In the genomic region with DNA sequence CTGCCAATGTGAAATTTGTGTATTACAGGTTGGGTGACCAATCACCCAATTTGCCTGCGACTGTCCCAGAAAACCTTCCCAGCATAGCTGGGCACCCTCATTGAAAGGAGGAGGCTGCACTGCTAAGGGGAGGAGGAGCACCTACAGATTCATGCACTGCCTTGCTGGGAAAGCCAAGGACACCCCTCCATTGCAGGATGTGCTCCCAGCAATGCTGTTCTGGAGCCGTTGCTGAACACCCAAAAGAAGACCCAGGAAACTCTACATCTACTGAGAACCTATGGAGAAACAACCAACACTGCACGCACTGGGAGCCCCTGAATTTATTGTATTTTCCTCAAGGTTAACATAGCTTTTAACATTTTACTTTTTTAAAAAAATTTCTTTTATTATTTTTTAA, we compare ENCODE assay signal across 2 cellular contexts.
TF ChIP-seq lines count a peak whose summit lies in the region.

No MANE protein-coding gene starts in this region.

TF ChIP-seq in SK-N-SH, 30 proteins besides CTCF, POLR2A, EP300 and RAD21:
- TF ChIP-seq, protein P1, sequence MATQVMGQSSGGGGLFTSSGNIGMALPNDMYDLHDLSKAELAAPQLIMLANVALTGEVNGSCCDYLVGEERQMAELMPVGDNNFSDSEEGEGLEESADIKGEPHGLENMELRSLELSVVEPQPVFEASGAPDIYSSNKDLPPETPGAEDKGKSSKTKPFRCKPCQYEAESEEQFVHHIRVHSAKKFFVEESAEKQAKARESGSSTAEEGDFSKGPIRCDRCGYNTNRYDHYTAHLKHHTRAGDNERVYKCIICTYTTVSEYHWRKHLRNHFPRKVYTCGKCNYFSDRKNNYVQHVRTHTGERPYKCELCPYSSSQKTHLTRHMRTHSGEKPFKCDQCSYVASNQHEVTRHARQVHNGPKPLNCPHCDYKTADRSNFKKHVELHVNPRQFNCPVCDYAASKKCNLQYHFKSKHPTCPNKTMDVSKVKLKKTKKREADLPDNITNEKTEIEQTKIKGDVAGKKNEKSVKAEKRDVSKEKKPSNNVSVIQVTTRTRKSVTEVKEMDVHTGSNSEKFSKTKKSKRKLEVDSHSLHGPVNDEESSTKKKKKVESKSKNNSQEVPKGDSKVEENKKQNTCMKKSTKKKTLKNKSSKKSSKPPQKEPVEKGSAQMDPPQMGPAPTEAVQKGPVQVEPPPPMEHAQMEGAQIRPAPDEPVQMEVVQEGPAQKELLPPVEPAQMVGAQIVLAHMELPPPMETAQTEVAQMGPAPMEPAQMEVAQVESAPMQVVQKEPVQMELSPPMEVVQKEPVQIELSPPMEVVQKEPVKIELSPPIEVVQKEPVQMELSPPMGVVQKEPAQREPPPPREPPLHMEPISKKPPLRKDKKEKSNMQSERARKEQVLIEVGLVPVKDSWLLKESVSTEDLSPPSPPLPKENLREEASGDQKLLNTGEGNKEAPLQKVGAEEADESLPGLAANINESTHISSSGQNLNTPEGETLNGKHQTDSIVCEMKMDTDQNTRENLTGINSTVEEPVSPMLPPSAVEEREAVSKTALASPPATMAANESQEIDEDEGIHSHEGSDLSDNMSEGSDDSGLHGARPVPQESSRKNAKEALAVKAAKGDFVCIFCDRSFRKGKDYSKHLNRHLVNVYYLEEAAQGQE (IDR thresholded peaks at IDR 0.05; ENCODE audit: low read depth, low read length): no peak
- no peak for TF ChIP-seq YY1 (IDR thresholded peaks at IDR 0.05; ENCODE audit: low read depth)
- TF ChIP-seq EZH2phosphoT487 (IDR thresholded peaks at IDR 0.05; ENCODE audit: borderline replicate concordance, low read depth): no peak
- no peak for TF ChIP-seq RCOR1 (IDR thresholded peaks at IDR 0.05; ENCODE audit: low read length)

TF ChIP-seq in SK-N-SH treated with all-trans-retinoic acid at 6 μM for 48 hours, 23 proteins besides CTCF, POLR2A, EP300 and RAD21 (continued from another document):
- TF ChIP-seq, protein P2, sequence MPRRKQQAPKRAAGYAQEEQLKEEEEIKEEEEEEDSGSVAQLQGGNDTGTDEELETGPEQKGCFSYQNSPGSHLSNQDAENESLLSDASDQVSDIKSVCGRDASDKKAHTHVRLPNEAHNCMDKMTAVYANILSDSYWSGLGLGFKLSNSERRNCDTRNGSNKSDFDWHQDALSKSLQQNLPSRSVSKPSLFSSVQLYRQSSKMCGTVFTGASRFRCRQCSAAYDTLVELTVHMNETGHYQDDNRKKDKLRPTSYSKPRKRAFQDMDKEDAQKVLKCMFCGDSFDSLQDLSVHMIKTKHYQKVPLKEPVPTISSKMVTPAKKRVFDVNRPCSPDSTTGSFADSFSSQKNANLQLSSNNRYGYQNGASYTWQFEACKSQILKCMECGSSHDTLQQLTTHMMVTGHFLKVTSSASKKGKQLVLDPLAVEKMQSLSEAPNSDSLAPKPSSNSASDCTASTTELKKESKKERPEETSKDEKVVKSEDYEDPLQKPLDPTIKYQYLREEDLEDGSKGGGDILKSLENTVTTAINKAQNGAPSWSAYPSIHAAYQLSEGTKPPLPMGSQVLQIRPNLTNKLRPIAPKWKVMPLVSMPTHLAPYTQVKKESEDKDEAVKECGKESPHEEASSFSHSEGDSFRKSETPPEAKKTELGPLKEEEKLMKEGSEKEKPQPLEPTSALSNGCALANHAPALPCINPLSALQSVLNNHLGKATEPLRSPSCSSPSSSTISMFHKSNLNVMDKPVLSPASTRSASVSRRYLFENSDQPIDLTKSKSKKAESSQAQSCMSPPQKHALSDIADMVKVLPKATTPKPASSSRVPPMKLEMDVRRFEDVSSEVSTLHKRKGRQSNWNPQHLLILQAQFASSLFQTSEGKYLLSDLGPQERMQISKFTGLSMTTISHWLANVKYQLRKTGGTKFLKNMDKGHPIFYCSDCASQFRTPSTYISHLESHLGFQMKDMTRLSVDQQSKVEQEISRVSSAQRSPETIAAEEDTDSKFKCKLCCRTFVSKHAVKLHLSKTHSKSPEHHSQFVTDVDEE (CRISPR knock-in tag; IDR thresholded peaks at IDR 0.05): no peak
- TF ChIP-seq PPARA (CRISPR knock-in tag; IDR thresholded peaks at IDR 0.05; ENCODE audit: borderline replicate concordance) (no peak), ISL1 (CRISPR knock-in tag; IDR thresholded peaks at IDR 0.05) (no peak), ESRRG (CRISPR knock-in tag; IDR thresholded peaks at IDR 0.05) (no peak), ZNF565 (CRISPR knock-in tag; conservative IDR thresholded peaks at IDR 0.05; ENCODE audit: low read depth) (no peak), RARB (CRISPR knock-in tag; IDR thresholded peaks at IDR 0.05) (no peak), GLIS3 (CRISPR knock-in tag; IDR thresholded peaks at IDR 0.05) (no peak), ZNF8 (CRISPR knock-in tag; IDR thresholded peaks at IDR 0.05) (no peak)
